ENCODE assay signal across 17 cellular contexts in the genomic region with DNA sequence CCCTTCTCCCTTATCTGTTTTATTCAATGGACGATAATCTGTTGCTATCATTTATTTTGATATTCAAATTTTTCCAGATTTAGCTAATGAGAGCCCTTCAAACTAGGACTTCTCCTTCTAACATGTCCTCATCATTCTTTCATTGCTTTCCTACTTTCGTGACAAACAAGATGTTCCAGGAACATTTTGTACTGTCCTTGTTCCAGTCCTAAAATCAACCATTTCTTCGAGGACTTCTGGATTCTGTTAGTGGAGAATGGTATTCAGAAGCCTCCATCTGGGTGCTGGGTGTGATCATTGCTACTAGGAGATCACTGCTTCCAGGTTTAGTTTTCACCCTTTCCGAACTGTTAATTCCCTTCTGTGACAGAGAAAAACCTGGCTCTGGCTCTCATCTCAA.
"Had no signal": no experiment of that assay in that cellular context is flagged by ENCODE, and none has a peak within 500 bp of the region (broad histone marks: within the 10 kb centered on the region; RNA-seq: fewer than 3 reads in every experiment).

No MANE protein-coding gene starts in this region.

- H3K4me1 Mint-ChIP-seq: natural killer cell; neural crest cell; stimulated activated effector memory CD8-positive, alpha-beta T cell treated with anti-CD3 and anti-CD28 coated beads, Interleukin-12 subunit alpha, Interleukin-12 subunit beta, amount 100 ng/mL, for 72 hours had no signal

- ATAC-seq: left colon; left ventricle myocardium superior; natural killer cell; stimulated activated effector memory CD8-positive, alpha-beta T cell treated with anti-CD3 and anti-CD28 coated beads, Interleukin-12 subunit alpha, Interleukin-12 subunit beta, amount 100 ng/mL, for 72 hours; stimulated activated naive CD8-positive, alpha-beta T cell treated with anti-CD3 and anti-CD28 coated beads, Interleukin-15, Interleukin-2, amounts not matched to agents 100 U/mL and 50 U/mL, for 24 hours had no signal

- H3K9me3 ChIP-seq: colonic mucosa, right atrium auricular region, thoracic aorta had no signal

- H3K36me3 ChIP-seq: colonic mucosa, right atrium auricular region, thoracic aorta had no signal

- H3K27me3 ChIP-seq: right atrium auricular region had no signal

- H3K4me1 ChIP-seq: colonic mucosa, right atrium auricular region had no signal

- DNase-seq: colonic mucosa; dermis blood vessel endothelial cell; erythroblast; left colon; left ventricle myocardium superior; mesendoderm; natural killer cell; stimulated activated CD4-positive, alpha-beta T cell treated with anti-CD3 and anti-CD28 coated beads, Interleukin-4, amount 100 ng/mL, for 1 hour; stimulated activated CD8-positive, alpha-beta memory T cell treated with anti-CD3 and anti-CD28 coated beads, Interleukin-4, amount 100 ng/mL, for 48 hours; stimulated activated naive CD8-positive, alpha-beta T cell treated with anti-CD3 and anti-CD28 coated beads, Interleukin-15, Interleukin-2, amounts not matched to agents 100 U/mL and 50 U/mL, for 24 hours; trophoblast cell had no signal

- H3K27ac Mint-ChIP-seq: natural killer cell; stimulated activated effector memory CD8-positive, alpha-beta T cell treated with anti-CD3 and anti-CD28 coated beads, Interleukin-12 subunit alpha, Interleukin-12 subunit beta, amount 100 ng/mL, for 72 hours had no signal

- H3K4me3 ChIP-seq: colonic mucosa, lung, right atrium auricular region, smooth muscle cell, thoracic aorta had no signal

- H3K9me3 Mint-ChIP-seq: natural killer cell; neural crest cell; stimulated activated effector memory CD8-positive, alpha-beta T cell treated with anti-CD3 and anti-CD28 coated beads, Interleukin-12 subunit alpha, Interleukin-12 subunit beta, amount 100 ng/mL, for 72 hours had no signal

- H3K4me3 Mint-ChIP-seq: natural killer cell; neural crest cell; stimulated activated effector memory CD8-positive, alpha-beta T cell treated with anti-CD3 and anti-CD28 coated beads, Interleukin-12 subunit alpha, Interleukin-12 subunit beta, amount 100 ng/mL, for 72 hours had no signal

- H3K27ac ChIP-seq: colonic mucosa, right atrium auricular region, thoracic aorta had no signal

- H3K36me3 Mint-ChIP-seq: natural killer cell; stimulated activated effector memory CD8-positive, alpha-beta T cell treated with anti-CD3 and anti-CD28 coated beads, Interleukin-12 subunit alpha, Interleukin-12 subunit beta, amount 100 ng/mL, for 72 hours had no signal
